ENCODE assay signal across 28 cellular contexts in the genomic region with DNA sequence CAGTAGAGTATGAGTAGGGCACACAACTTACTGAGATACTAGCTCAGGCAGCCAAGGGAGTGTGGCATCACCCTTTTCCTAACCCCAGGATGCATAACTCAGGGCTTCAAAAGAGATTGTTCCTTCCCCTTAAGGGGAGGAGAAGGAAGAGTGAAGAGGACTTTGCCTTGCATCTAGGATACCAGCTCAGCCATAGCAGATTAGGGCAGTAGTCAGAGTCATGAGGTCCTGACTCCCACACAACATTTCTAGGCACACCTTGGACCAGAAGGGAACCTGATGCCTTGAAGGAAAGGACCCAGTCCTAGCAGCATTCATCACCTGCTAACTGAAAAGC.
"Had no signal": no experiment of that assay in that cellular context is flagged by ENCODE, and none has a peak within 500 bp of the region (broad histone marks: within the 10 kb centered on the region; RNA-seq: fewer than 3 reads in every experiment).

No MANE protein-coding gene starts in this region.

- H2AFZ ChIP-seq: neural progenitor cell, parathyroid adenoma had no signal

- H3K9me3 ChIP-seq: ovary, right lobe of liver, suprapubic skin, testis, transverse colon, upper lobe of right lung, uterus had no signal

- H3K4me1 ChIP-seq: neural progenitor cell, parathyroid adenoma, psoas muscle, right lobe of liver, sigmoid colon, spleen, suprapubic skin, testis, tibial artery, upper lobe of right lung, uterus had no signal

- H3K27me3 ChIP-seq: neural progenitor cell, ovary, right lobe of liver, sigmoid colon, spleen, suprapubic skin, testis, tibial artery, transverse colon, upper lobe of right lung, uterus had no signal

- H3K4me2 ChIP-seq: neural progenitor cell, smooth muscle cell had no signal

- ATAC-seq: natural killer cell; psoas muscle; right cardiac atrium; right lobe of liver; stimulated activated memory B cell treated with anti-CD40 and anti-IgM and Interleukin-4, amounts not matched to agents 10 μg/mL and 1 μg/mL and 100 μg/mL, for 72 hours; stimulated activated naive CD8-positive, alpha-beta T cell treated with anti-CD3 and anti-CD28 coated beads, Interleukin-15, amount 100 ng/mL, for 72 hours; stimulated activated naive CD8-positive, alpha-beta T cell treated with anti-CD3 and anti-CD28 coated beads, Interleukin-15, Interleukin-2, amounts not matched to agents 100 U/mL and 50 U/mL, for 24 hours; upper lobe of right lung had no signal

- H3K27ac ChIP-seq: neural progenitor cell, ovary, parathyroid adenoma, psoas muscle, right lobe of liver, sigmoid colon, spleen, suprapubic skin, testis, tibial artery, upper lobe of right lung, uterus had no signal

- H3K79me2 ChIP-seq: parathyroid adenoma had no signal

- DNase-seq: natural killer cell; occipital lobe; ovary; posterior cingulate gyrus; psoas muscle; right cardiac atrium; right lobe of liver; sigmoid colon; stimulated activated CD4-positive, alpha-beta T cell treated with anti-CD3 and anti-CD28 coated beads, Interleukin-12 subunit alpha, Interleukin-12 subunit beta, amount 100 ng/mL, for 4 hours; stimulated activated CD4-positive, alpha-beta T cell treated with anti-CD3 and anti-CD28 coated beads, Interleukin-1b, Interleukin-23, amount 100 ng/mL, for 48 hours; stimulated activated CD4-positive, alpha-beta T cell treated with anti-CD3 and anti-CD28 coated beads, Interleukin-4, amount 100 ng/mL, for 1 hour; stimulated activated CD4-positive, alpha-beta T cell treated with anti-CD3 and anti-CD28 coated beads, Interleukin-4, amount 100 ng/mL, for 4 hours; stimulated activated CD8-positive, alpha-beta memory T cell treated with anti-CD3 and anti-CD28 coated beads, Interleukin-4, amount 100 ng/mL, for 48 hours; stimulated activated naive CD4-positive, alpha-beta T cell; stimulated activated naive CD8-positive, alpha-beta T cell treated with anti-CD3 and anti-CD28 coated beads, Interleukin-15, amount 100 ng/mL, for 72 hours; stimulated activated naive CD8-positive, alpha-beta T cell treated with anti-CD3 and anti-CD28 coated beads, Interleukin-15, Interleukin-2, amounts not matched to agents 100 U/mL and 50 U/mL, for 24 hours; substantia nigra; testis; tibial artery; upper lobe of right lung; uterus had no signal

- H3K4me3 ChIP-seq: neural progenitor cell, ovary, psoas muscle, right lobe of liver, sigmoid colon, smooth muscle cell, spleen, suprapubic skin, testis, tibial artery, transverse colon, upper lobe of right lung, uterus had no signal

- H3K36me3 ChIP-seq: neural progenitor cell, ovary, right lobe of liver, sigmoid colon, spleen, suprapubic skin, tibial artery, transverse colon, upper lobe of right lung, uterus had no signal
